Comparison of ENCODE assay signal across 2 cellular contexts in the genomic region with DNA sequence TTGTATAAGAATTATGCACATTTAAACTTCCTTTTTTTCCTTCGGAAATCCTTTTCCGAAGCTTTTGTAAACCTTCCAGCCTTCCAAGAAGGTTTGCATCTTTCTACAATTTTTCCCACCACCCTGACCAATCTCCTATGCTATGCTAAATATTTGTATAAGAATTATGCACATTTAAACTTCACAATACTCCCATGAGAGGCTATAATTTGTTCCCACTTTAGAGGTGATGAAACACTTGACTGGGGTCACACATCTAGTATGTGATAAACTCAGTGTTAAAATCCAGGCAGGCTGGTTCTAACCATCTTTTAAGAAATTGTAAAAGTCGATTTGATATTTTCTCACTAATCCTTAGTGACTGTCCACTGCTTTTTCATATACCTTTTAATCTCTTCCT.
TF ChIP-seq lines count a peak whose summit lies in the region.

No MANE protein-coding gene starts in this region.

TF ChIP-seq in A549, 52 proteins besides CTCF, POLR2A, EP300 and RAD21 (continued from another document):
- TF ChIP-seq ELK1 (IDR thresholded peaks at IDR 0.05; ENCODE audit: low read depth, low read length), result no peak
- no peak for TF ChIP-seq PBX3 (IDR thresholded peaks at IDR 0.05)

TF ChIP-seq in WTC11, 78 proteins besides CTCF, POLR2A, EP300 and RAD21 (continued from another document):
- TF ChIP-seq USF2 (CRISPR knock-in tag; IDR thresholded peaks at IDR 0.05) (no peak), ZNF317 (CRISPR knock-in tag; IDR thresholded peaks at IDR 0.05; ENCODE audit: borderline replicate concordance, low read depth) (no peak), CREB1 (CRISPR knock-in tag; IDR thresholded peaks at IDR 0.05) (no peak), ZNF512 (CRISPR knock-in tag; IDR thresholded peaks at IDR 0.05; ENCODE audit: borderline replicate concordance) (no peak), SP1 (CRISPR knock-in tag; conservative IDR thresholded peaks at IDR 0.05) (no peak), ZNF281 (CRISPR knock-in tag; IDR thresholded peaks at IDR 0.05) (no peak), ZNF219 (CRISPR knock-in tag; IDR thresholded peaks at IDR 0.05; ENCODE audit: borderline replicate concordance) (no peak), FOXJ3 (CRISPR knock-in tag; IDR thresholded peaks at IDR 0.05; ENCODE audit: borderline replicate concordance) (no peak)
